31 cellular contexts compared by ENCODE assay signal in the genomic region with DNA sequence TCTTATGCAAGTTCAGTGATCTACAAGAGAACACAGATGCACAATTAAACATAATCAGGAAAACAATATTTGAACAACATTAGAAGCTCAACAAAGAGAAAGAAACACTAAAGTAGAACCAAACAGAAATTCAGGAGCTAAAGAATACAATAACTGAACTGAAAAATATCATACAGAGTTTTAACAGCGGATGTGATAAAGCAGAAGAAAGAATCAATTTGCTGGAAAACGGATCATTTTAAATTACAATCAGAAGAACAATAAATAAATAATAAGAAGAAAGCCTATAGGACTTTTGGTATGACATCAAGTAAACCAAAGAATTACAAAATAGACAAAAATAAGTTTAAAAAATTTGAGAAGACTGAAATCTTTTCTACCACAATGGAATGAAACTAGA. TPM values are rescaled to one million over a fixed set of nuclear protein-coding genes. Genes with fewer than 3 reads are reported as not detected.
"Had no signal": no experiment of that assay in that cellular context is flagged by ENCODE, and none has a peak within 500 bp of the region (broad histone marks: within the 10 kb centered on the region; RNA-seq: fewer than 3 reads in every experiment).

No MANE protein-coding gene starts in this region.

- ATAC-seq: stimulated activated effector memory CD8-positive, alpha-beta T cell treated with anti-CD3 and anti-CD28 coated beads, Interleukin-12 subunit alpha, Interleukin-12 subunit beta, amount 100 ng/mL, for 72 hours; stimulated activated memory B cell treated with anti-CD40 and anti-IgM and Interleukin-4, amounts not matched to agents 10 μg/mL and 1 μg/mL and 100 μg/mL, for 72 hours; stimulated activated naive B cell treated with anti-CD40 and anti-IgM and Interleukin-4, amounts not matched to agents 10 μg/mL and 1 μg/mL and 100 μg/mL, for 72 hours; stimulated activated naive CD8-positive, alpha-beta T cell treated with anti-CD3 and anti-CD28 coated beads, Interleukin-15, amount 100 ng/mL, for 72 hours; stimulated activated naive CD8-positive, alpha-beta T cell treated with anti-CD3 and anti-CD28 coated beads, Interleukin-15, Interleukin-2, amounts not matched to agents 100 U/mL and 50 U/mL, for 24 hours; upper lobe of right lung had no signal

- H3K9me3 ChIP-seq: suprapubic skin, testis, thoracic aorta, thyroid gland, tibial artery, upper lobe of left lung, upper lobe of right lung, uterus had no signal

- H3K4me1 ChIP-seq: stomach, suprapubic skin, testis, thyroid gland, tibial nerve, transverse colon, upper lobe of left lung, upper lobe of right lung, uterus, vagina had no signal

- FAIRE-seq: urothelium cell line had no signal

- H3K4me3 ChIP-seq: stomach, suprapubic skin, testis, thoracic aorta, thyroid gland, tibial artery, tibial nerve, transverse colon, upper lobe of left lung, upper lobe of right lung, uterus, vagina had no signal

- H3K27ac ChIP-seq: stomach, suprapubic skin, testis, thoracic aorta, thyroid gland, tibial artery, tibial nerve, transverse colon, upper lobe of left lung, upper lobe of right lung, uterus, vagina had no signal

- H3K27me3 ChIP-seq: stomach, suprapubic skin, testis, thyroid gland, tibial artery, tibial nerve, transverse colon, upper lobe of left lung, upper lobe of right lung, uterus, vagina had no signal

- DNase-seq: stimulated activated CD4-positive, alpha-beta T cell treated with anti-CD3 and anti-CD28 coated beads, Interleukin-2, amount 100 ng/mL, for 48 hours; stimulated activated CD4-positive, alpha-beta T cell treated with anti-CD3 and anti-CD28 coated beads, Interleukin-4, amount 100 ng/mL, for 1 hour; stimulated activated CD4-positive, alpha-beta T cell treated with anti-CD3 and anti-CD28 coated beads, Interleukin-4, amount 100 ng/mL, for 24 hours; stimulated activated CD4-positive, alpha-beta T cell treated with anti-CD3 and anti-CD28 coated beads, Interleukin-4, amount 100 ng/mL, for 4 hours; stimulated activated CD8-positive, alpha-beta memory T cell treated with anti-CD3 and anti-CD28 coated beads, Interleukin-4, amount 100 ng/mL, for 48 hours; stimulated activated naive B cell treated with anti-CD40 and anti-IgM and Interleukin-4, amounts not matched to agents 10 μg/mL and 1 μg/mL and 100 μg/mL, for 72 hours; stimulated activated naive CD4-positive, alpha-beta T cell; stimulated activated naive CD4-positive, alpha-beta T cell treated with Interleukin-2 at 50 U/mL for 16 hours; stimulated activated naive CD8-positive, alpha-beta T cell treated with anti-CD3 and anti-CD28 coated beads, Interleukin-15, amount 100 ng/mL, for 72 hours; stimulated activated naive CD8-positive, alpha-beta T cell treated with anti-CD3 and anti-CD28 coated beads, Interleukin-15, Interleukin-2, amounts not matched to agents 100 U/mL and 50 U/mL, for 24 hours; stomach; substantia nigra; testis; thyroid gland; tibial artery; transverse colon; trophoblast cell; upper lobe of left lung; upper lobe of right lung; uterus had no signal

- H3K36me3 ChIP-seq: stomach, suprapubic skin, thoracic aorta, thyroid gland, tibial artery, tibial nerve, transverse colon, upper lobe of left lung, upper lobe of right lung, uterus, vagina had no signal

RNA-seq across cellular contexts. Expression of a gene that starts 36.3 kb away (rescaled TPM):
- total RNA-seq: suprapubic skin, thoracic aorta, thyroid gland, transverse colon, upper lobe of right lung had no signal
- polyA plus RNA-seq: urinary bladder had no signal

RNA-seq across cellular contexts. Expression of a gene that starts 52.9 kb away (rescaled TPM):
- total RNA-seq: stomach, subcutaneous adipose tissue, suprapubic skin, temporal lobe, testis, thoracic aorta, thyroid gland, tibial nerve, transverse colon, upper lobe of left lung, upper lobe of right lung, ureter, urinary bladder, uterus, vagina had no signal
- polyA plus RNA-seq: stomach, urinary bladder had no signal

RNA-seq across cellular contexts. Expression of a gene that starts 59.8 kb away (rescaled TPM):
- total RNA-seq: testis had no signal
